In the genomic region with DNA sequence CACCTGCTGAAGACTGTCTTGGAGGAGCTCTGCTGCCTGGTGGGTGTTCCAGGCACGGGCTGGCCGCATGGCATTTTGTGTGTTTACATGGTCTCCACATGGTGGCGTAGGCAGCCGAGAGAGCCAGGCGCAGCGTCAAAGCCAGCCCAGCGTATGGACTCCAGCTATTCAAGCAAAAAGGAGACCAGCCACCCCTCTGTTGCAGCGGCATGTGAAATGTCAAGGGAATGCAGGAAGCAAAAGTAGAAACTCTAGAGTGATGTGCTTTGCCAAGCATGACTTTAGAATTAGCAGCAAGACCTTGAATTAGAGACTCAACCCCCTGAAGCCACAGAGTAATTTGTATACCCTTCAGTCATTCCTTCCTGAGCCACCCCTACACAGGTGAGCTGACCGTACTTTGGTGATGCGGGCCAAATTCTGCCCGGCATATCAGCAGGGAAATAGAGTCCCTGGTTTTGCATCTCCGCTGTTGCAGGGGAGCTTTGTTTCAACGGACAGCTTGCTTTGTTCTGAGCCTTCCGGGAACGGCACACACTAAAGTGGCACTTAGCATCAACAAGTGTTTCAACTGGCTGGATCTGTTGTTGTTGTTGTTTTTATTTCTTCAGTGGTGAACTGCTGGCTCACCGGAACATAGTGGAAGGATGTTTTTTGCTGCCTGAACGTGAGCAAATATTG, we compare ENCODE assay signal across 8 cellular contexts. TPM values are rescaled to one million over a fixed set of nuclear protein-coding genes. Genes with fewer than 3 reads are reported as not detected.
DNase-seq lines count a peak whose midpoint lies in the region; ATAC-seq and TF ChIP-seq lines count a peak whose summit lies in the region.

No MANE protein-coding gene starts in this region.

- 0 out of 4 replicates have a peak, but pooled peaks cover 0 to 4% of the 10 kb centered on the region in 2 experiments for H3K4me1 ChIP-seq in HCT116 (ENCODE audit: control insufficient read depth in 1 of 2, insufficient read depth in 2 of 2, low read length in 2 of 2)

- ATAC-seq in HCT116: peak; percentile 98

- no peak overlapping the region for H3K9ac ChIP-seq in HCT116 (ENCODE audit: low read length)

- no TSS peak for BruUV-seq in HCT116 (replicated peaks; lab: Mats Ljungman, UMichigan)

- intact Hi-C loops in HCT116 (cut with micrococcal nuclease): loop anchor here (1.0 to 2.0 kb wide), 3 partner anchors 245 to 437 kb away; no protein-coding TSS in a partner anchor

- POLR2A ChIA-PET in activated CD4-positive, alpha-beta T cell treated with anti-CD3 and anti-CD28 coated beads, Interleukin-2, amount 10 ng/mL, durations not matched to agents 7 days and 5 days (lab: Charles Lee): no interaction called here
- POLR2A ChIA-PET in HCT116 (lab: Charles Lee): no interaction called here

- H3K27me3 ChIP-seq in HCT116 (ENCODE audit: insufficient read depth, low read length): peaks cover 33% of the 10 kb centered on the region

- H3K4me1 Mint-ChIP-seq in activated CD4-positive, alpha-beta T cell treated with anti-CD3 and anti-CD28 coated beads, Interleukin-2, amount 10 ng/mL, durations not matched to agents 7 days and 5 days: peaks cover 1% of the 10 kb centered on the region
- H3K4me1 Mint-ChIP-seq in chondrocyte (ENCODE audit: low read depth): peaks cover 39% of the 10 kb centered on the region

- no peak for TF ChIP-seq POLR2A in HCT116 (IDR thresholded peaks at IDR 0.05; ENCODE audit: borderline replicate concordance, extremely low read depth, insufficient read depth, insufficient read length)

- H3K9me3 Mint-ChIP-seq in activated CD4-positive, alpha-beta T cell treated with anti-CD3 and anti-CD28 coated beads, Interleukin-2, amount 10 ng/mL, durations not matched to agents 7 days and 5 days: no peaks in the 10 kb centered on the region
- no peaks in the 10 kb centered on the region for H3K9me3 Mint-ChIP-seq in chondrocyte (ENCODE audit: low read depth)

- TF ChIP-seq RAD21 in HCT116 (IDR thresholded peaks at IDR 0.05; ENCODE audit: low read depth): peak; percentile 77

- H3K4me3 Mint-ChIP-seq in activated CD4-positive, alpha-beta T cell treated with anti-CD3 and anti-CD28 coated beads, Interleukin-2, amount 10 ng/mL, durations not matched to agents 7 days and 5 days: no peak overlapping the region
- no peak overlapping the region for H3K4me3 Mint-ChIP-seq in chondrocyte (ENCODE audit: unreplicated experiment)

- peak overlapping the region; percentile 62 for H2AFZ ChIP-seq in HCT116 (ENCODE audit: low read depth, low read length, poor library complexity, severe bottlenecking)

- CTCF ChIA-PET in activated CD4-positive, alpha-beta T cell treated with anti-CD3 and anti-CD28 coated beads, Interleukin-2, amount 10 ng/mL, durations not matched to agents 7 days and 5 days (lab: Charles Lee): no interaction called here
- CTCF ChIA-PET in HCT116 (lab: Charles Lee): interaction anchor here (0.8 to 2.0 kb wide), 9 partner anchors 35 to 440 kb away, joined by 3 to 20 read pairs (median 9); no protein-coding TSS in a partner anchor

- no peak overlapping the region for H3K27ac ChIP-seq in HCT116 (ENCODE audit: low read depth, low read length)

- H3K9me3 ChIP-seq in HCT116 (ENCODE audit: control insufficient read depth in 1 of 2, insufficient read depth in 1 of 2, low read depth in 1 of 2, low read length in 2 of 2): no peaks in the 10 kb centered on the region

- TF ChIP-seq CTCF in HCT116 (IDR thresholded peaks at IDR 0.05 in 2 of 3, conservative IDR thresholded peaks at IDR 0.05 in 1 of 3; ENCODE audit: borderline replicate concordance in 1 of 3, insufficient read depth in 1 of 3, low read depth in 2 of 3, low read length in 2 of 3) (peak; percentile 63 to 75 (median 72)), chondrocyte (IDR thresholded peaks at IDR 0.05) (peak; percentile 71)

- H4K20me1 ChIP-seq in HCT116 (ENCODE audit: insufficient read depth): no peaks in the 10 kb centered on the region

- H3K27ac Mint-ChIP-seq in activated CD4-positive, alpha-beta T cell treated with anti-CD3 and anti-CD28 coated beads, Interleukin-2, amount 10 ng/mL, durations not matched to agents 7 days and 5 days: no peak overlapping the region
- no peak overlapping the region for H3K27ac Mint-ChIP-seq in chondrocyte (ENCODE audit: unreplicated experiment)

- H3K9me2 ChIP-seq in HCT116 (ENCODE audit: insufficient read depth): no peaks in the 10 kb centered on the region

- peak; percentile 14 for DNase-seq in activated CD4-positive, alpha-beta T cell treated with anti-CD3 and anti-CD28 coated beads, Interleukin-2, amount 10 ng/mL, durations not matched to agents 7 days and 5 days
- no peak for DNase-seq in activated CD4-positive, alpha-beta T cell treated with anti-CD3 and anti-CD28 coated beads, Interleukin-2, amount 50 U/mL, for 1 hour
- DNase-seq in HCT116 (ENCODE audit: low read depth, low spot score) (peak; percentile 39), NCI-H2227 (lab: John Stamatoyannopoulos, UW; ENCODE audit: unreplicated experiment) (peak; percentile 30), chondrocyte (ENCODE audit: low spot score) (no peak), mucosa of gallbladder (ENCODE audit: low spot score) (peak; percentile 23), SKM-1 treated with dmso at 0.1 percent for 144 hours (lab: John Stamatoyannopoulos, UW; ENCODE audit: unreplicated experiment) (no peak), GF-D8 (lab: John Stamatoyannopoulos, UW) (no peak)

- RAD21 ChIA-PET in HCT116 (lab: Charles Lee; ENCODE audit: low non-redundant PET in 1 of 2, low total read pairs in 2 of 2, uncharacterized antibody in 2 of 2, unreplicated experiment in 2 of 2): interaction anchor here (1.0 to 1.1 kb wide), 3 partner anchors 391 to 436 kb away, joined by 3 to 8 read pairs (median 6); no protein-coding TSS in a partner anchor

- H3K4me3 ChIP-seq in HCT116 (replicated peaks in 1 of 2; ENCODE audit: low read depth in 1 of 2, low read length in 2 of 2): no peak overlapping the region

- H3K27me3 Mint-ChIP-seq in activated CD4-positive, alpha-beta T cell treated with anti-CD3 and anti-CD28 coated beads, Interleukin-2, amount 10 ng/mL, durations not matched to agents 7 days and 5 days: peaks cover 17% of the 10 kb centered on the region
- peaks cover 3% of the 10 kb centered on the region for H3K27me3 Mint-ChIP-seq in chondrocyte (ENCODE audit: low read depth)

- H3K36me3 ChIP-seq in HCT116 (ENCODE audit: control insufficient read depth in 1 of 2, insufficient read depth in 2 of 2, low read length in 2 of 2): no peaks in the 10 kb centered on the region

- H3K4me2 ChIP-seq in HCT116 (ENCODE audit: low read length): peak overlapping the region; percentile 33

- H3K79me2 ChIP-seq in HCT116 (ENCODE audit: insufficient read depth, low read length): no peaks in the 10 kb centered on the region

- no peaks in the 10 kb centered on the region for H3K36me3 Mint-ChIP-seq in activated CD4-positive, alpha-beta T cell treated with anti-CD3 and anti-CD28 coated beads, Interleukin-2, amount 10 ng/mL, durations not matched to agents 7 days and 5 days (ENCODE audit: low read depth)
- H3K36me3 Mint-ChIP-seq in chondrocyte (ENCODE audit: low read depth): no peaks in the 10 kb centered on the region

TF ChIP-seq in HCT116, 20 proteins besides CTCF, POLR2A, EP300 and RAD21:
- TF ChIP-seq, protein P1, sequence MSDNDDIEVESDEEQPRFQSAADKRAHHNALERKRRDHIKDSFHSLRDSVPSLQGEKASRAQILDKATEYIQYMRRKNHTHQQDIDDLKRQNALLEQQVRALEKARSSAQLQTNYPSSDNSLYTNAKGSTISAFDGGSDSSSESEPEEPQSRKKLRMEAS (IDR thresholded peaks at IDR 0.05): peak; percentile 71; the same call in 1 of the 2 replicates
- TF ChIP-seq, protein P2, sequence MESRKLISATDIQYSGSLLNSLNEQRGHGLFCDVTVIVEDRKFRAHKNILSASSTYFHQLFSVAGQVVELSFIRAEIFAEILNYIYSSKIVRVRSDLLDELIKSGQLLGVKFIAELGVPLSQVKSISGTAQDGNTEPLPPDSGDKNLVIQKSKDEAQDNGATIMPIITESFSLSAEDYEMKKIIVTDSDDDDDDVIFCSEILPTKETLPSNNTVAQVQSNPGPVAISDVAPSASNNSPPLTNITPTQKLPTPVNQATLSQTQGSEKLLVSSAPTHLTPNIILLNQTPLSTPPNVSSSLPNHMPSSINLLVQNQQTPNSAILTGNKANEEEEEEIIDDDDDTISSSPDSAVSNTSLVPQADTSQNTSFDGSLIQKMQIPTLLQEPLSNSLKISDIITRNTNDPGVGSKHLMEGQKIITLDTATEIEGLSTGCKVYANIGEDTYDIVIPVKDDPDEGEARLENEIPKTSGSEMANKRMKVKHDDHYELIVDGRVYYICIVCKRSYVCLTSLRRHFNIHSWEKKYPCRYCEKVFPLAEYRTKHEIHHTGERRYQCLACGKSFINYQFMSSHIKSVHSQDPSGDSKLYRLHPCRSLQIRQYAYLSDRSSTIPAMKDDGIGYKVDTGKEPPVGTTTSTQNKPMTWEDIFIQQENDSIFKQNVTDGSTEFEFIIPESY (IDR thresholded peaks at IDR 0.05; ENCODE audit: extremely low read depth, insufficient replicate concordance, low read length): no peak

RNA-seq across cellular contexts. Expression of a gene that starts 48.5 kb away (rescaled TPM):
- total RNA-seq in activated CD4-positive, alpha-beta T cell treated with anti-CD3 and anti-CD28 coated beads, Interleukin-2, amount 10 ng/mL, durations not matched to agents 7 days and 5 days: not detected
- total RNA-seq in HCT116 (2021; ENCODE audit: unreplicated experiment): 0.07 TPM
- polyA plus RNA-seq in HCT116 (2012): 0.04 and 0.05 TPM in 2 replicates
- 10.5 to 13.8 TPM (median 12.8 TPM) in 3 replicates for total RNA-seq in chondrocyte
- total RNA-seq in mucosa of gallbladder: 2.3 TPM

Comparison
In these comparisons a context has a peak if more than half of its experiments do, and no peak if none do; other contexts are left out.
1. DNase-seq: peak in activated CD4-positive, alpha-beta T cell treated with anti-CD3 and anti-CD28 coated beads, Interleukin-2, amount 10 ng/mL, durations not matched to agents 7 days and 5 days (single experiment), HCT116 (single experiment), NCI-H2227 (single experiment) and mucosa of gallbladder (single experiment); none in activated CD4-positive, alpha-beta T cell treated with anti-CD3 and anti-CD28 coated beads, Interleukin-2, amount 50 U/mL, for 1 hour (single experiment), chondrocyte (single experiment), SKM-1 treated with dmso at 0.1 percent for 144 hours (single experiment) and GF-D8 (single experiment).